14 cellular contexts compared by ENCODE assay signal in the genomic region with DNA sequence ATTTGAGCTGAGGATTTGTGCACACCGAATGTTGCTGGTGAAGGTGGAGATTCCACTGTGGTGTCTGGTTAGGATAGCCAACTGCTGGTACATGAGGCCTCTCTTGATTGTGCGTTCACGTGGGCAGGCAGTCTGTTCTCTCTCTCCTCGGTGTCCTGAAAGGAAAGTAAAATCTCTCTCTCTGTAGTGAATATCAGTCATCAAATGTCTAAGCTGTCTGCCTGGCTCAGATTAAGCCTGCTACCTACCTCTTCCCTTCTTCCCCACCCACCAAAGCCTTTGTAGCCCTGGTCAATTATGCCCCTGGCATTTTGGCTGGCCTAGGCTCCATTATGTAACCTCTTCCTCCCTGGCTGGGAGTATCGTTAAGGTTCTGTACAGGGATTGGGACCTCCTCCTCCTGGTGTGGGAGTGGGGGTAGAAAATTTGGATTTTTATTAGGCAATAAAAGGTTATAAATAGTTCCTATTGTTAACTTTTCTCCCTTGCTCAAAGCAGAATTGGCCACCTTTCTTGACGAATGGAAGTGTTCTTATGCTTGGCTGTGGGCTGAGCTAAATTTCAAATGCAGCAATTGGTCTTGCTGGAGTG.
DNase-seq lines count a peak whose midpoint lies in the region; ATAC-seq and TF ChIP-seq lines count a peak whose summit lies in the region.
"Had no signal": no experiment of that assay in that cellular context is flagged by ENCODE, and none has a peak within 500 bp of the region (broad histone marks: within the 10 kb centered on the region; RNA-seq: fewer than 3 reads in every experiment).

No MANE protein-coding gene starts in this region.

- TF ChIP-seq POLR2A in sigmoid colon (IDR thresholded peaks at IDR 0.05), result no peak

- H3K27ac Mint-ChIP-seq in activated CD4-positive, alpha-beta memory T cell treated with anti-CD3 and anti-CD28 coated beads, Interleukin-2, amount 10 ng/mL, durations not matched to agents 7 days and 5 days, result no peak overlapping the region
- H3K27ac Mint-ChIP-seq: CD8-positive, alpha-beta T cell; stimulated activated naive B cell treated with anti-CD40 and anti-IgM and Interleukin-4, amounts not matched to agents 10 μg/mL and 1 μg/mL and 100 μg/mL, for 72 hours had no signal

- in situ Hi-C loops in HAP-1 (cut with MboI; ENCODE audit: low sequenced_read_pairs), result no loop called here

- DNase-seq in HAP-1 (ENCODE audit: low spot score in 2 of 2), result peak; percentile 43 to 45
- peak; percentile 34 for DNase-seq in astrocyte of the hippocampus (ENCODE audit: low read depth, low spot score)
- no peak for DNase-seq in left cardiac atrium
- no peak for DNase-seq in sigmoid colon
- no peak for DNase-seq in NCI-H1105 (lab: John Stamatoyannopoulos, UW)
- no peak for DNase-seq in NCI-H2227 treated with DMSO at 0.1 percent for 48 hours (lab: John Stamatoyannopoulos, UW)
- DNase-seq in activated CD4-positive, alpha-beta memory T cell treated with anti-CD3 and anti-CD28 coated beads, Interleukin-2, amount 10 ng/mL, durations not matched to agents 7 days and 5 days, result no peak
- DNase-seq: activated T-cell treated with anti-CD3 and anti-CD28 coated beads, Interleukin-2, amount 50 U/mL, for 48 hours; CD8-positive, alpha-beta T cell; hypothalamus; NCI-H1417 treated with DMSO at 0.1 percent for 48 hours; stimulated activated CD4-positive, alpha-beta T cell treated with anti-CD3 and anti-CD28 coated beads, Interleukin-15, amount 100 ng/mL, for 24 hours; stimulated activated naive B cell treated with anti-CD40 and anti-IgM and Interleukin-4, amounts not matched to agents 10 μg/mL and 1 μg/mL and 100 μg/mL, for 72 hours had no signal

- H3K27ac ChIP-seq in sigmoid colon, result peak overlapping the region; percentile 36 to 84 (median 75)

- no peaks in the 10 kb centered on the region for H3K36me3 ChIP-seq in HAP-1 (replicated peaks)
- no peaks in the 10 kb centered on the region for H3K36me3 ChIP-seq in sigmoid colon

- H3K27me3 ChIP-seq in HAP-1 (ENCODE audit: low read depth) (no peaks in the 10 kb centered on the region), sigmoid colon (no peaks in the 10 kb centered on the region)

- peak; percentile 40 to 46 for ATAC-seq in left cardiac atrium
- ATAC-seq in HG03354 (IDR thresholded peaks at IDR 0.05; ENCODE audit: poor library complexity, severe bottlenecking, unreplicated experiment), result no peak
- ATAC-seq: CD8-positive, alpha-beta T cell; stimulated activated naive B cell treated with anti-CD40 and anti-IgM and Interleukin-4, amounts not matched to agents 10 μg/mL and 1 μg/mL and 100 μg/mL, for 72 hours had no signal

- H3K9me3 Mint-ChIP-seq in activated CD4-positive, alpha-beta memory T cell treated with anti-CD3 and anti-CD28 coated beads, Interleukin-2, amount 10 ng/mL, durations not matched to agents 7 days and 5 days, result no peaks in the 10 kb centered on the region
- H3K9me3 Mint-ChIP-seq: CD8-positive, alpha-beta T cell; stimulated activated naive B cell treated with anti-CD40 and anti-IgM and Interleukin-4, amounts not matched to agents 10 μg/mL and 1 μg/mL and 100 μg/mL, for 72 hours had no signal

- no peak overlapping the region for H3K4me3 Mint-ChIP-seq in activated CD4-positive, alpha-beta memory T cell treated with anti-CD3 and anti-CD28 coated beads, Interleukin-2, amount 10 ng/mL, durations not matched to agents 7 days and 5 days
- H3K4me3 Mint-ChIP-seq: CD8-positive, alpha-beta T cell; stimulated activated naive B cell treated with anti-CD40 and anti-IgM and Interleukin-4, amounts not matched to agents 10 μg/mL and 1 μg/mL and 100 μg/mL, for 72 hours had no signal

- H3K9me3 ChIP-seq in HAP-1 (no peaks in the 10 kb centered on the region; the same call in 1 of the 2 replicates), sigmoid colon (no peaks in the 10 kb centered on the region)

- no peaks in the 10 kb centered on the region for H3K36me3 Mint-ChIP-seq in activated CD4-positive, alpha-beta memory T cell treated with anti-CD3 and anti-CD28 coated beads, Interleukin-2, amount 10 ng/mL, durations not matched to agents 7 days and 5 days (ENCODE audit: low read depth)
- H3K36me3 Mint-ChIP-seq: CD8-positive, alpha-beta T cell; stimulated activated naive B cell treated with anti-CD40 and anti-IgM and Interleukin-4, amounts not matched to agents 10 μg/mL and 1 μg/mL and 100 μg/mL, for 72 hours had no signal

- H3K4me3 ChIP-seq in HAP-1 (no peak overlapping the region), sigmoid colon (peak overlapping the region in 1 of 4 donors; percentile 10)

- TF ChIP-seq CTCF in sigmoid colon (IDR thresholded peaks at IDR 0.05), result no peak

- 59 to 67% methylated on average over 6 of the region's 6 CpGs for WGBS in sigmoid colon, 2 donors

- no peak for TF ChIP-seq EP300 in sigmoid colon (IDR thresholded peaks at IDR 0.05)

- POLR2A ChIA-PET in activated CD4-positive, alpha-beta memory T cell treated with anti-CD3 and anti-CD28 coated beads, Interleukin-2, amount 10 ng/mL, durations not matched to agents 7 days and 5 days (lab: Charles Lee), result no interaction called here

- H3K4me1 ChIP-seq in HAP-1 (peaks cover 29% of the 10 kb centered on the region), sigmoid colon (peaks cover 0 to 49% (median 48%) of the 10 kb centered on the region in 4 donors)

- peaks cover 8% of the 10 kb centered on the region for H3K27me3 Mint-ChIP-seq in activated CD4-positive, alpha-beta memory T cell treated with anti-CD3 and anti-CD28 coated beads, Interleukin-2, amount 10 ng/mL, durations not matched to agents 7 days and 5 days
- H3K27me3 Mint-ChIP-seq: stimulated activated naive B cell treated with anti-CD40 and anti-IgM and Interleukin-4, amounts not matched to agents 10 μg/mL and 1 μg/mL and 100 μg/mL, for 72 hours had no signal

- no peaks in the 10 kb centered on the region for H3K4me1 Mint-ChIP-seq in activated CD4-positive, alpha-beta memory T cell treated with anti-CD3 and anti-CD28 coated beads, Interleukin-2, amount 10 ng/mL, durations not matched to agents 7 days and 5 days
- H3K4me1 Mint-ChIP-seq: stimulated activated naive B cell treated with anti-CD40 and anti-IgM and Interleukin-4, amounts not matched to agents 10 μg/mL and 1 μg/mL and 100 μg/mL, for 72 hours had no signal

- intact Hi-C loops in left cardiac atrium (cut with DNase I), result loop anchor here in 1 of 2 donors (2.0 kb wide), 1 partner anchor 27 kb away; no protein-coding TSS in a partner anchor
- intact Hi-C loops in sigmoid colon (cut with DNase I), result loop anchor here (10.0 kb wide), 1 partner anchor 467 kb away; no protein-coding TSS in a partner anchor

- CTCF ChIA-PET in activated CD4-positive, alpha-beta memory T cell treated with anti-CD3 and anti-CD28 coated beads, Interleukin-2, amount 10 ng/mL, durations not matched to agents 7 days and 5 days (lab: Charles Lee), result no interaction called here

Comparison
In these comparisons a context has a peak if more than half of its experiments do, and no peak if none do; other contexts are left out.
1. DNase-seq: peak in HAP-1 (2 of 2) and astrocyte of the hippocampus (single experiment); none in left cardiac atrium (single experiment), sigmoid colon (single experiment), NCI-H1105 (single experiment), NCI-H2227 treated with DMSO at 0.1 percent for 48 hours (single experiment) and activated CD4-positive, alpha-beta memory T cell treated with anti-CD3 and anti-CD28 coated beads, Interleukin-2, amount 10 ng/mL, durations not matched to agents 7 days and 5 days (single experiment).